29 cellular contexts compared by ENCODE assay signal in the genomic region with DNA sequence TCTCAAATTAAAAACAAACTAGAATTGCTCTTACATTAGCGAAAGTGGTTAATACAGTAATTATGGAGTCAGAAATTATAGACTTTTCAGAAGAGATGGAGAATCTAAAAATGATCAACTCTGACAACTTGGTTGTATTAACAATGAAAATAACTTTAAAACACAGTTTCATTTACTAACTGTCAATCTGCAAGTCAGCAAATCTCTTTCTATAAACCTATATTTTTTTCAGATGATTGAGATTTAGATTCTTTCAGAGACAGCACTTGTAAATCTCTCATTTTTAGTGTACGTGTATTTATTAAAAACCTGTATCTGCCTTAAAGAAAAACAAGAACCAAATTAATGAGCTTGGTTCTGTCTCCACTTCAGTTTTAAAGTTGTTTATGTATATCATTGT.
"Had no signal": no experiment of that assay in that cellular context is flagged by ENCODE, and none has a peak within 500 bp of the region (broad histone marks: within the 10 kb centered on the region; RNA-seq: fewer than 3 reads in every experiment).

No MANE protein-coding gene starts in this region.

- H3K4me1 Mint-ChIP-seq: naive thymus-derived CD4-positive, alpha-beta T cell; natural killer cell; nephron; neural progenitor cell; stimulated activated memory B cell treated with anti-CD40 and anti-IgM and Interleukin-4, amounts not matched to agents 10 μg/mL and 1 μg/mL and 100 μg/mL, for 72 hours; stimulated activated naive CD8-positive, alpha-beta T cell treated with anti-CD3 and anti-CD28 coated beads, Interleukin-15, amount 100 ng/mL, for 72 hours had no signal

- H3K27ac ChIP-seq: neural progenitor cell, pancreas, psoas muscle, skin epidermis, spleen, suprapubic skin, testis, tibial artery, transverse colon, upper lobe of right lung, uterus had no signal

- DNase-seq: naive thymus-derived CD4-positive, alpha-beta T cell; natural killer cell; occipital lobe; pancreas; psoas muscle; right cardiac atrium; spleen; stimulated activated CD4-positive, alpha-beta T cell treated with anti-CD3 and anti-CD28 coated beads, Interleukin-12 subunit alpha, Interleukin-12 subunit beta, amount 100 ng/mL, for 4 hours; stimulated activated CD4-positive, alpha-beta T cell treated with anti-CD3 and anti-CD28 coated beads, Interleukin-1b, Interleukin-23, amount 100 ng/mL, for 48 hours; stimulated activated CD4-positive, alpha-beta T cell treated with anti-CD3 and anti-CD28 coated beads, Interleukin-4, amount 100 ng/mL, for 1 hour; stimulated activated CD4-positive, alpha-beta T cell treated with anti-CD3 and anti-CD28 coated beads, Interleukin-4, amount 100 ng/mL, for 4 hours; stimulated activated CD8-positive, alpha-beta memory T cell treated with anti-CD3 and anti-CD28 coated beads, Interleukin-4, amount 100 ng/mL, for 48 hours; stimulated activated naive CD4-positive, alpha-beta T cell; stimulated activated naive CD8-positive, alpha-beta T cell treated with anti-CD3 and anti-CD28 coated beads, Interleukin-15, amount 100 ng/mL, for 72 hours; stimulated activated naive CD8-positive, alpha-beta T cell treated with anti-CD3 and anti-CD28 coated beads, Interleukin-15, Interleukin-2, amounts not matched to agents 100 U/mL and 50 U/mL, for 24 hours; substantia nigra; testis; tibial artery; transverse colon; upper lobe of right lung; uterus had no signal

- ATAC-seq: naive thymus-derived CD4-positive, alpha-beta T cell; natural killer cell; pancreas; psoas muscle; right cardiac atrium; sciatic nerve; stimulated activated memory B cell treated with anti-CD40 and anti-IgM and Interleukin-4, amounts not matched to agents 10 μg/mL and 1 μg/mL and 100 μg/mL, for 72 hours; stimulated activated naive CD8-positive, alpha-beta T cell treated with anti-CD3 and anti-CD28 coated beads, Interleukin-15, amount 100 ng/mL, for 72 hours; stimulated activated naive CD8-positive, alpha-beta T cell treated with anti-CD3 and anti-CD28 coated beads, Interleukin-15, Interleukin-2, amounts not matched to agents 100 U/mL and 50 U/mL, for 24 hours; upper lobe of right lung had no signal

- H3K9me3 ChIP-seq: pancreas, psoas muscle, spleen, suprapubic skin, testis, tibial artery, transverse colon, upper lobe of right lung, uterus had no signal

- H3K36me3 ChIP-seq: neural progenitor cell, pancreas, spleen, suprapubic skin, tibial artery, transverse colon, upper lobe of right lung had no signal

- H3K27me3 ChIP-seq: neural progenitor cell, pancreas, spleen, suprapubic skin, testis, tibial artery, transverse colon, upper lobe of right lung, uterus had no signal

- H3K4me3 Mint-ChIP-seq: naive thymus-derived CD4-positive, alpha-beta T cell; natural killer cell; nephron; neural progenitor cell; stimulated activated memory B cell treated with anti-CD40 and anti-IgM and Interleukin-4, amounts not matched to agents 10 μg/mL and 1 μg/mL and 100 μg/mL, for 72 hours; stimulated activated naive CD8-positive, alpha-beta T cell treated with anti-CD3 and anti-CD28 coated beads, Interleukin-15, amount 100 ng/mL, for 72 hours; type B pancreatic cell had no signal

- H3K4me3 ChIP-seq: neural progenitor cell, pancreas, psoas muscle, skin epidermis, smooth muscle cell, spleen, suprapubic skin, testis, tibial artery, transverse colon, upper lobe of right lung, uterus had no signal

- H3K9me3 Mint-ChIP-seq: nephron, neural progenitor cell, type B pancreatic cell had no signal

- H3K27me3 Mint-ChIP-seq: naive thymus-derived CD4-positive, alpha-beta T cell; stimulated activated memory B cell treated with anti-CD40 and anti-IgM and Interleukin-4, amounts not matched to agents 10 μg/mL and 1 μg/mL and 100 μg/mL, for 72 hours; stimulated activated naive CD8-positive, alpha-beta T cell treated with anti-CD3 and anti-CD28 coated beads, Interleukin-15, amount 100 ng/mL, for 72 hours; type B pancreatic cell had no signal

- H2AFZ ChIP-seq: neural progenitor cell had no signal

- H3K27ac Mint-ChIP-seq: naive thymus-derived CD4-positive, alpha-beta T cell; natural killer cell; nephron; neural progenitor cell; stimulated activated memory B cell treated with anti-CD40 and anti-IgM and Interleukin-4, amounts not matched to agents 10 μg/mL and 1 μg/mL and 100 μg/mL, for 72 hours; stimulated activated naive CD8-positive, alpha-beta T cell treated with anti-CD3 and anti-CD28 coated beads, Interleukin-15, amount 100 ng/mL, for 72 hours; type B pancreatic cell had no signal

- H3K36me3 Mint-ChIP-seq: naive thymus-derived CD4-positive, alpha-beta T cell; neural progenitor cell; stimulated activated memory B cell treated with anti-CD40 and anti-IgM and Interleukin-4, amounts not matched to agents 10 μg/mL and 1 μg/mL and 100 μg/mL, for 72 hours; type B pancreatic cell had no signal

- H3K9ac ChIP-seq: neural progenitor cell had no signal

- H3K4me1 ChIP-seq: neural progenitor cell, pancreas, psoas muscle, spleen, suprapubic skin, testis, tibial artery, transverse colon, upper lobe of right lung, uterus had no signal

- H3K4me2 ChIP-seq: neural progenitor cell, smooth muscle cell had no signal
